ENCODE assay signal across 11 cellular contexts in the genomic region with DNA sequence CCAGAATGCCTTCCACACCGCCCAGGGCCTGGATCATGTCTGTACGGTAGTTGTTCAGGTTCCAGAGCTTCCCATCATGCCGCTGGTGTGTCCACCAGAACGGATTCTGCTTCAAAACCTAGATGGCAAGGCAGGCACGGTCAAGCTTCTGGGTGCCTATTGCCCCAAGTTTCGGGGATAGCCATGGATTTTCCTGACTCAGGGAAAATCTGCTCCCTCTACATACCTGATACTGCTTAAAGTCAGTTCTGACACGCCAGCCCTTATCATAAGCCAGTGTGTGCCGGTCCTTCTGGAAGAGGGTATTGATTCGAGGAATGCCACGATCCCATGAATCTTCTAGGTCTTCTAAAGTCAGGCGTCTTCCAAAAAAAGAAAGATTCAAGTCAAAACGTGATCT.
"Had no signal": no experiment of that assay in that cellular context is flagged by ENCODE, and none has a peak within 500 bp of the region (broad histone marks: within the 10 kb centered on the region; RNA-seq: fewer than 3 reads in every experiment).

No MANE protein-coding gene starts in this region.

- H3K9me3 ChIP-seq: ovary, upper lobe of right lung had no signal

- H3K4me3 ChIP-seq: dorsolateral prefrontal cortex, ovary, upper lobe of right lung had no signal

- DNase-seq: activated CD4-positive, alpha-beta T cell treated with anti-CD3 and anti-CD28 coated beads for 4 hours; activated CD8-positive, alpha-beta memory T cell treated with anti-CD3 and anti-CD28 coated beads, Interleukin-2, amount 50 U/mL, for 48 hours; activated CD8-positive, alpha-beta T cell treated with anti-CD3 and anti-CD28 coated beads, Interleukin-2, amount 10 ng/mL, durations not matched to agents 7 days and 5 days; activated naive CD8-positive, alpha-beta T cell treated with anti-CD3 and anti-CD28 coated beads, Interleukin-2, amount 10 ng/mL, durations not matched to agents 7 days and 5 days; anterior cingulate cortex; dorsolateral prefrontal cortex; hippocampal formation; kidney glomerular epithelial cell; ovary; stimulated activated CD4-positive, alpha-beta T cell treated with anti-CD3 and anti-CD28 coated beads, Interleukin-12 subunit alpha, Interleukin-12 subunit beta, amount 100 ng/mL, for 4 hours; upper lobe of right lung had no signal

- H3K27ac ChIP-seq: dorsolateral prefrontal cortex, ovary, upper lobe of right lung had no signal

- ATAC-seq: activated CD8-positive, alpha-beta T cell treated with anti-CD3 and anti-CD28 coated beads, Interleukin-2, amount 10 ng/mL, durations not matched to agents 7 days and 5 days had no signal

- H3K27me3 ChIP-seq: dorsolateral prefrontal cortex, ovary, upper lobe of right lung had no signal

- H3K4me1 ChIP-seq: upper lobe of right lung had no signal

- H3K36me3 ChIP-seq: ovary had no signal
